Comparison of ENCODE assay signal across 15 cellular contexts in the genomic region with DNA sequence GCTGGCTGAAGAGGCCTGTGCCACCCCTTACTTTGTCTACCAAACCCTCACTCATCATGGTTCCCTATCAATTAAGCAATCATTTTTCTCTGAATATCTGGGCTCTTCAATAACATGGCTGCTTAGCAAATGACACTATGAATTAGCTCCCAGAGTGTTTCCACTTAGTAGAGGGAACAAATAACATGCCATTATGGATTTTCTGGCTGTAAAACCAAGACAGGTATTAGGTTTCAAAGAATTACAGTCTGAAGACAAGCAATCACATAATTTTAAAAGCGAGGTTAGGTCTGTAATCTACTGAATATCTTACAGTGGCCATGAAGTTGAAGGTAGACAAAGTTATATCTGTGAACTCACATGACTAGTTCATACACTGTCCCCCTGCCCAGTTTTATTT.
A peak's percentile ranks its signal among the peaks of the same experiment; 100 is the strongest.
DNase-seq lines count a peak whose midpoint lies in the region; ATAC-seq and TF ChIP-seq lines count a peak whose summit lies in the region.
"Had no signal": no experiment of that assay in that cellular context is flagged by ENCODE, and none has a peak within 500 bp of the region (broad histone marks: within the 10 kb centered on the region; RNA-seq: fewer than 3 reads in every experiment).

No MANE protein-coding gene starts in this region.

- H3K4me1 ChIP-seq in esophagus muscularis mucosa, result peaks cover 0 to 55% (median 37%) of the 10 kb centered on the region in 4 donors

- no peak overlapping the region for H3K27ac ChIP-seq in esophagus muscularis mucosa (replicated peaks in 1 of 4)
- H3K27ac ChIP-seq: BLaER1 treated with 17β-estradiol and CSF1 and Interleukin-3, amounts not matched to agents 10 nM and 100 nM had no signal

- H3K9me3 ChIP-seq in esophagus muscularis mucosa, result no peaks in the 10 kb centered on the region
- H3K9me3 ChIP-seq: BLaER1 treated with 17β-estradiol and CSF1 and Interleukin-3, amounts not matched to agents 10 nM and 100 nM had no signal

- no peak for TF ChIP-seq POLR2A in esophagus muscularis mucosa (IDR thresholded peaks at IDR 0.05; ENCODE audit: low read depth)

- no peaks in the 10 kb centered on the region for H3K27me3 ChIP-seq in esophagus muscularis mucosa
- H3K27me3 ChIP-seq: BLaER1 treated with 17β-estradiol and CSF1 and Interleukin-3, amounts not matched to agents 10 nM and 100 nM had no signal

- TF ChIP-seq EP300 in esophagus muscularis mucosa (IDR thresholded peaks at IDR 0.05), result no peak

- no peak for TF ChIP-seq CTCF in esophagus muscularis mucosa (IDR thresholded peaks at IDR 0.05)

- H3K36me3 ChIP-seq in esophagus muscularis mucosa, result no peaks in the 10 kb centered on the region
- H3K36me3 ChIP-seq: BLaER1 treated with 17β-estradiol and CSF1 and Interleukin-3, amounts not matched to agents 10 nM and 100 nM had no signal

- no peak for ATAC-seq in GM21367 (IDR thresholded peaks at IDR 0.05; ENCODE audit: unreplicated experiment)
- ATAC-seq: GM23338, HepG2 had no signal

- H3K4me3 ChIP-seq in esophagus muscularis mucosa, result no peak overlapping the region
- H3K4me3 ChIP-seq: BLaER1 treated with 17β-estradiol and CSF1 and Interleukin-3, amounts not matched to agents 10 nM and 100 nM; GM23338 had no signal

- 100% methylated on average over 1 of the region's 1 CpG for WGBS in esophagus muscularis mucosa

- DNase-seq in NCI-H1417 (lab: John Stamatoyannopoulos, UW) (peak in 2 of 3 experiments; percentile 12 to 62), NCI-H1417 treated with DMSO at 0.1 percent for 48 hours (lab: John Stamatoyannopoulos, UW) (no peak), NCI-H1436 treated with DMSO at 0.1 percent for 48 hours (lab: John Stamatoyannopoulos, UW) (peak; percentile 32), NCI-H69 (lab: John Stamatoyannopoulos, UW) (peak; percentile 75), 8988T (no peak), esophagus muscularis mucosa (ENCODE audit: extremely low spot score) (no peak)
- DNase-seq: ACHN; CD4-positive, CD25-positive, alpha-beta regulatory T cell; DMS53; GF-D8; H7 had no signal

- intact Hi-C loops in esophagus muscularis mucosa (cut with DNase I), result loop anchor here (5.0 to 10.0 kb wide), 2 partner anchors 171 to 227 kb away; no protein-coding TSS in a partner anchor

Comparison
In these comparisons a context has a peak if more than half of its experiments do, and no peak if none do; other contexts are left out.
1. DNase-seq: peak in NCI-H1417 (2 of 3), NCI-H1436 treated with DMSO at 0.1 percent for 48 hours (single experiment) and NCI-H69 (single experiment); none in NCI-H1417 treated with DMSO at 0.1 percent for 48 hours (single experiment), 8988T (single experiment) and esophagus muscularis mucosa (single experiment).